ENCODE assay signal across 8 cellular contexts in genomic region chr3:47781685-47782537, GRCh38.
DNase-seq lines count a peak whose midpoint lies in the region; ATAC-seq and TF ChIP-seq lines count a peak whose summit lies in the region.

TSS of gene SMARCC1 (minus strand) at chr3:47781893. CDS start at chr3:47781797, 96 bp downstream.

- ATAC-seq in GM19023 (IDR thresholded peaks at IDR 0.05; ENCODE audit: unreplicated experiment) (peak; percentile 81), HG03280 (IDR thresholded peaks at IDR 0.05; ENCODE audit: unreplicated experiment) (peak; percentile 75)
- ATAC-seq in central memory CD8-positive, alpha-beta T cell (replicated peaks; ENCODE audit: extremely low read depth, poor library complexity, severe bottlenecking), result peak; percentile 90

- peak within 1 kb of the TSS; percentile 96 for H3K27ac Mint-ChIP-seq in central memory CD8-positive, alpha-beta T cell (ENCODE audit: low read depth)

- peak within 1 kb of the TSS; percentile 93 for H3K4me3 Mint-ChIP-seq in central memory CD8-positive, alpha-beta T cell

- TF ChIP-seq CTCF in AG09309 (IDR thresholded peaks at IDR 0.05; ENCODE audit: control insufficient read depth, insufficient read depth, low read depth, low read length, missing control alignments), result no peak

- H3K4me1 Mint-ChIP-seq in central memory CD8-positive, alpha-beta T cell, result peaks cover 26% of the 10 kb centered on the region

- no peaks in the 10 kb centered on the region for H3K27me3 Mint-ChIP-seq in central memory CD8-positive, alpha-beta T cell

- H3K4me3 ChIP-seq in AG09309 (ENCODE audit: control insufficient read depth, low read depth, low read length), result peak within 1 kb of the TSS; percentile 84

- H3K36me3 Mint-ChIP-seq in central memory CD8-positive, alpha-beta T cell (ENCODE audit: insufficient read depth), result peaks cover 18% of the 10 kb centered on the region

- DNase-seq in AG09309 (ENCODE audit: low read depth) (peak; percentile 80), NCI-H345 treated with DMSO at 0.1 percent for 48 hours (lab: John Stamatoyannopoulos, UW; ENCODE audit: unreplicated experiment) (peak; percentile 82), islet precursor cell (peak; percentile 99)
- DNase-seq in activated CD4-positive, CD25-positive, alpha-beta regulatory T cell treated with anti-CD3 and anti-CD28 coated beads, Interleukin-2, amount 50 U/mL, for 16 hours (ENCODE audit: low read depth, low spot score), result peak; percentile 94
- peak; percentile 91 to 95 for DNase-seq in central memory CD8-positive, alpha-beta T cell (ENCODE audit: low spot score in 2 of 2)
- DNase-seq in stimulated activated CD4-positive, alpha-beta T cell treated with anti-CD3 and anti-CD28 coated beads, Interleukin-12 subunit alpha, Interleukin-12 subunit beta, amount 100 ng/mL, for 48 hours (ENCODE audit: low read depth in 2 of 3, low spot score in 1 of 3), result peak; percentile 92 to 98 (median 96)

- H3K9me3 Mint-ChIP-seq in central memory CD8-positive, alpha-beta T cell, result no peaks in the 10 kb centered on the region

Comparison
In these comparisons a context has a peak if more than half of its experiments do, and no peak if none do; other contexts are left out.
1. Peak in every context shown above with its lines: DNase-seq, ATAC-seq and H3K4me3 ChIP-seq.